Comparison of ENCODE assay signal across 11 cellular contexts in the genomic region with DNA sequence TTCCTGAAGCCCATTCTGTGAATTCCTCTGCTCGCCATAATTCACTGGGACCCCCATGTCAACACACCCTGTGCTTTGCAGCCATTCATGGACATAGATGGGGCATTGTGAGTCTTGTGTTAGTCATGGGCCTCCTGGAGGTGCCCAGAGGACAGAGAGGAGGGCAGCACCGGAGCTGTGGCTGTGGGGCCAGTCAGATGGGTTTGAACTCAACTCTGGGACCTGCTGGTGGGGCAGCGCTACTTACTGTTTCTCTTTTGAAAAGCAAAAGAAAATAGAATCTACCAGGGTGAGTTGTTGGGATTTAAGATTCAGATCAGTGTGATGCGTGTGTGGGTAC.
"Had no signal": no experiment of that assay in that cellular context is flagged by ENCODE, and none has a peak within 500 bp of the region (broad histone marks: within the 10 kb centered on the region; RNA-seq: fewer than 3 reads in every experiment).

No MANE protein-coding gene starts in this region.

- H3K36me3 ChIP-seq: cardiac muscle cell, colonic mucosa, gastroesophageal sphincter, left ventricle myocardium inferior had no signal

- H3K9me3 ChIP-seq: colonic mucosa, gastroesophageal sphincter, left ventricle myocardium inferior had no signal

- H3K4me3 ChIP-seq: cardiac muscle cell, colonic mucosa, gastroesophageal sphincter, left ventricle myocardium inferior had no signal

- H3K27ac Mint-ChIP-seq: activated CD4-positive, alpha-beta T cell treated with anti-CD3 and anti-CD28 coated beads for 36 hours; activated T-cell treated with anti-CD3 and anti-CD28 coated beads, Interleukin-2, amount 50 U/mL, for 24 hours had no signal

- DNase-seq: activated gamma-delta T cell; effector CD4-positive, alpha-beta T cell; left ventricle myocardium inferior; retina had no signal

- H3K9ac ChIP-seq: parathyroid adenoma had no signal

- H3K27ac ChIP-seq: cardiac muscle cell, colonic mucosa, gastroesophageal sphincter, left ventricle myocardium inferior, parathyroid adenoma had no signal

- H3K27me3 ChIP-seq: cardiac muscle cell, colonic mucosa had no signal

- H3K27me3 Mint-ChIP-seq: activated CD4-positive, alpha-beta T cell treated with anti-CD3 and anti-CD28 coated beads for 36 hours had no signal

- H3K9me3 Mint-ChIP-seq: activated T-cell treated with anti-CD3 and anti-CD28 coated beads, Interleukin-2, amount 50 U/mL, for 24 hours had no signal

- H3K4me1 Mint-ChIP-seq: activated CD4-positive, alpha-beta T cell treated with anti-CD3 and anti-CD28 coated beads for 36 hours; neural crest cell had no signal

- H3K4me3 Mint-ChIP-seq: activated CD4-positive, alpha-beta T cell treated with anti-CD3 and anti-CD28 coated beads for 36 hours; activated T-cell treated with anti-CD3 and anti-CD28 coated beads, Interleukin-2, amount 50 U/mL, for 24 hours; neural crest cell had no signal

- H3K4me1 ChIP-seq: colonic mucosa, gastroesophageal sphincter had no signal
